In genomic region chr3:128554100-128554464, GRCh38 we compare ENCODE assay signal across 17 cellular contexts.
DNase-seq lines count a peak whose midpoint lies in the region; ATAC-seq and TF ChIP-seq lines count a peak whose summit lies in the region.
"Had no signal": no experiment of that assay in that cellular context is flagged by ENCODE, and none has a peak within 500 bp of the region (broad histone marks: within the 10 kb centered on the region; RNA-seq: fewer than 3 reads in every experiment).

No MANE protein-coding gene starts in this region.

- peaks cover 7% of the 10 kb centered on the region for H3K36me3 Mint-ChIP-seq in endothelial cell (ENCODE audit: low read depth, unreplicated experiment)
- H3K36me3 Mint-ChIP-seq: T-cell had no signal

- H3K27me3 Mint-ChIP-seq in endothelial cell (ENCODE audit: unreplicated experiment): peaks cover 15% of the 10 kb centered on the region

- H3K4me1 Mint-ChIP-seq in endothelial cell (ENCODE audit: unreplicated experiment): peaks cover 54% of the 10 kb centered on the region

- peak overlapping the region; percentile 65 for H3K4me3 Mint-ChIP-seq in endothelial cell (ENCODE audit: unreplicated experiment)
- H3K4me3 Mint-ChIP-seq: activated CD4-positive, alpha-beta T cell treated with anti-CD3 and anti-CD28 coated beads for 36 hours; activated T-cell treated with anti-CD3 and anti-CD28 coated beads, Interleukin-2, amount 50 U/mL, for 4 hours had no signal

- no peaks in the 10 kb centered on the region for H3K9me3 Mint-ChIP-seq in endothelial cell (ENCODE audit: unreplicated experiment)
- H3K9me3 Mint-ChIP-seq: activated T-cell treated with anti-CD3 and anti-CD28 coated beads, Interleukin-2, amount 50 U/mL, for 4 hours; T-cell had no signal

- no peak for TF ChIP-seq CTCF in endothelial cell (IDR thresholded peaks at IDR 0.05; ENCODE audit: unreplicated experiment)

- H3K27ac Mint-ChIP-seq in endothelial cell (ENCODE audit: unreplicated experiment): peak overlapping the region; percentile 26
- H3K27ac Mint-ChIP-seq: activated CD4-positive, alpha-beta T cell treated with anti-CD3 and anti-CD28 coated beads for 36 hours; T-cell had no signal

- DNase-seq in ELR (ENCODE audit: low read depth) (peak; percentile 86), RPMI7951 (ENCODE audit: low read depth) (peak; percentile 72), endothelial cell (ENCODE audit: low spot score) (no peak), non-pigmented ciliary epithelial cell (ENCODE audit: low read depth) (peak; percentile 11), DMS153 treated with DMSO at 0.1 percent for 48 hours (lab: John Stamatoyannopoulos, UW; ENCODE audit: unreplicated experiment) (no peak)
- no peak for DNase-seq in activated CD4-positive, alpha-beta T cell treated with anti-CD3 and anti-CD28 coated beads, Interleukin-2, amount 50 U/mL, for 1 hour
- DNase-seq: activated CD4-positive, alpha-beta T cell treated with anti-CD3 and anti-CD28 coated beads for 36 hours; activated T-cell treated with anti-CD3 and anti-CD28 coated beads, Interleukin-2, amount 50 U/mL, for 4 hours; body of pancreas; C1 segment of cervical spinal cord; Karpas-422; mucosa of descending colon; stimulated activated CD4-positive, alpha-beta T cell treated with anti-CD3 and anti-CD28 coated beads, Interleukin-4, amount 100 ng/mL, for 1 hour; stomach; T-cell had no signal

- ATAC-seq in HG02885 (IDR thresholded peaks at IDR 0.05; ENCODE audit: poor library complexity, unreplicated experiment) (no peak), HG03135 (IDR thresholded peaks at IDR 0.05; ENCODE audit: unreplicated experiment) (no peak)
- ATAC-seq: activated CD4-positive, alpha-beta T cell treated with anti-CD3 and anti-CD28 coated beads for 36 hours; activated T-cell treated with anti-CD3 and anti-CD28 coated beads, Interleukin-2, amount 50 U/mL, for 4 hours; body of pancreas; mucosa of descending colon; T-cell had no signal

Comparison
In these comparisons a context has a peak if more than half of its experiments do, and no peak if none do; other contexts are left out.
1. DNase-seq: peak in ELR (single experiment), RPMI7951 (single experiment) and non-pigmented ciliary epithelial cell (single experiment); none in endothelial cell (single experiment), DMS153 treated with DMSO at 0.1 percent for 48 hours (single experiment) and activated CD4-positive, alpha-beta T cell treated with anti-CD3 and anti-CD28 coated beads, Interleukin-2, amount 50 U/mL, for 1 hour (single experiment).